33 cellular contexts compared by ENCODE assay signal in genomic region chr13:53408306-53408705, GRCh38.
"Had no signal": no experiment of that assay in that cellular context is flagged by ENCODE, and none has a peak within 500 bp of the region (broad histone marks: within the 10 kb centered on the region; RNA-seq: fewer than 3 reads in every experiment).

No MANE protein-coding gene starts in this region.

- H3K27me3 ChIP-seq: MG63 had no signal

- H3K4me3 ChIP-seq: MG63 had no signal

- H3K36me3 ChIP-seq: MG63 had no signal

- H3K9me3 ChIP-seq: MG63 had no signal

- DNase-seq: Karpas-422, Kasumi-1, MG63, MM.1S, MV-4-11, NCI-H1048, NCI-H1092, NCI-H1092 treated with DMSO at 0.1 percent for 48 hours, NCI-H1105, NCI-H1105 treated with DMSO at 0.1 percent for 48 hours, NCI-H1417 treated with DMSO at 0.1 percent for 48 hours, NCI-H1436, NCI-H1436 treated with DMSO at 0.1 percent for 48 hours, NCI-H146, NCI-H1694, NCI-H1694 treated with DMSO at 0.1 percent for 48 hours, NCI-H187, NCI-H187 treated with DMSO at 0.1 percent for 48 hours, NCI-H1930, NCI-H2029, NCI-H2029 treated with DMSO at 0.1 percent for 48 hours, NCI-H2081, NCI-H2081 treated with DMSO at 0.1 percent for 48 hours, NCI-H2107, NCI-H2171, NCI-H2171 treated with DMSO at 0.1 percent for 48 hours, NCI-H2227 treated with DMSO at 0.1 percent for 48 hours, NCI-H226, NCI-H345, NCI-H446, NCI-H446 treated with DMSO at 0.1 percent for 48 hours, NCI-H510A, NCI-H510A treated with DMSO at 0.1 percent for 48 hours had no signal
